2 cellular contexts compared by ENCODE assay signal in the genomic region with DNA sequence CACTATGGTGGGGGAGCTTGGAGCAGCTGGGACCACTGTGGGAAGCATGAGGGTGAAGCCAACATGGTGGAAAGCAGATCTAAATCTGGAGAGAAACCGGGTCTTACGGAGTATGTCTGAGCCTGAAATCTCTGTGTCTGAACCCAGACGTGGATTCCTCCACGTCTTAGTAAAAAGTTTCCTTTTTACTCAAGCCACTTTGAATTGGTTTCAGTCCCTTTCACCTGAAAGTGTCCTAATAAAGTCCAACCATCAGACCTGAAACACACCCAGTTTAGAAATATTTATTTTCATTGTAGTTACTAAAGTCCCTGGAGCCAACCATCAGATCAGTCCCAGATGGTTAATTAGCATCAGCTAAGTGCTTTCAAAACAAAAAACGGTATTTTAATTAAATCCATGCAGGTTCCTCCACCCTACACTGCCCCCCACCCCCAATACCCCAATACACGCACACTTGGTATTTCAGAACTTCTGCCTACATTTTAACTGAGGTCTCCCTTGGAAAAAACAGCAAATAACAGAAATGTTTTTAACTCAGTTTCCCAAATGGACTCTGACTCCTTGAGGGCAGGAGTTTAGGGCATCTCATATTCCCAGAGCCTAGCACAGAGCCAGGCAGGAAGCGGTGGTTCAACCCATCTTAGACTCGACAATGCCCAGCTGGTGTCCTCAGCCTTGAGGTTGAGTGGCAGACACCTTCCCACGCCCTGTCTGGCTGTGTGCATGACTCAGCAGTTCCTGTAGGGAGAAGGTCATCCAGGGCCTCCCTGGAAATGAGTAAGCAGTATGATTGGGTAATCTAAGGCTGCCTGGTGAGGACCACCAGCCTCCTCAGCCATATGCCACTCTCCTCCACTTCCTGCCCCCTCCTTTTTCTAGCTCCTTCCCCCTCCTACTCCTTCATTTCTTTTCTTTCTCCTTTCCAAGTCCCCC.
A peak's percentile ranks its signal among the peaks of the same experiment; 100 is the strongest.
TF ChIP-seq lines count a peak whose summit lies in the region.

No MANE protein-coding gene starts in this region.

TF ChIP-seq in HEK293, 187 proteins besides CTCF, POLR2A, EP300 and RAD21 (continued from another document):
- TF ChIP-seq ZNF274 (IDR thresholded peaks at IDR 0.05; ENCODE audit: low read length), result no peak
- no peak for TF ChIP-seq ZNF274 (tag by site-specific recombination; IDR thresholded peaks at IDR 0.05; ENCODE audit: borderline replicate concordance)
- TF ChIP-seq ZNF335 (tag by site-specific recombination; conservative IDR thresholded peaks at IDR 0.05), result peak; percentile 41
- TF ChIP-seq PRDM6 (tag by site-specific recombination; IDR thresholded peaks at IDR 0.05), result no peak
- TF ChIP-seq ZNF548 (tag by site-specific recombination; IDR thresholded peaks at IDR 0.05), result no peak
TF ChIP-seq in HEK293: peak in this region for 5.

TF ChIP-seq in SK-N-SH, 30 proteins besides CTCF, POLR2A, EP300 and RAD21 (continued from another document):
- peak; percentile 69 for TF ChIP-seq PBX3 (IDR thresholded peaks at IDR 0.05)
- TF ChIP-seq FOSL2 (IDR thresholded peaks at IDR 0.05; ENCODE audit: borderline replicate concordance, low read depth), result peak; percentile 38; the same call in 1 of the 2 replicates
- TF ChIP-seq, protein P1, sequence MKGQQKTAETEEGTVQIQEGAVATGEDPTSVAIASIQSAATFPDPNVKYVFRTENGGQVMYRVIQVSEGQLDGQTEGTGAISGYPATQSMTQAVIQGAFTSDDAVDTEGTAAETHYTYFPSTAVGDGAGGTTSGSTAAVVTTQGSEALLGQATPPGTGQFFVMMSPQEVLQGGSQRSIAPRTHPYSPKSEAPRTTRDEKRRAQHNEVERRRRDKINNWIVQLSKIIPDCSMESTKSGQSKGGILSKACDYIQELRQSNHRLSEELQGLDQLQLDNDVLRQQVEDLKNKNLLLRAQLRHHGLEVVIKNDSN (IDR thresholded peaks at IDR 0.05; ENCODE audit: borderline replicate concordance, low read depth), result 0 out of 2 replicates have a peak, but pooled peaks have one; percentile 6
- TF ChIP-seq JUND (IDR thresholded peaks at IDR 0.05), result no peak
- TF ChIP-seq RXRA (IDR thresholded peaks at IDR 0.05; ENCODE audit: borderline replicate concordance, low read depth), result peak; percentile 64; the same call in 1 of the 2 replicates
- no peak for TF ChIP-seq SMC3 (IDR thresholded peaks at IDR 0.05; ENCODE audit: low read depth, low read length)
- peak; percentile 60 for TF ChIP-seq TCF12 (IDR thresholded peaks at IDR 0.05)
TF ChIP-seq in SK-N-SH: peak in this region for 6.
